Comparison of ENCODE assay signal across 1 cellular context in the genomic region with DNA sequence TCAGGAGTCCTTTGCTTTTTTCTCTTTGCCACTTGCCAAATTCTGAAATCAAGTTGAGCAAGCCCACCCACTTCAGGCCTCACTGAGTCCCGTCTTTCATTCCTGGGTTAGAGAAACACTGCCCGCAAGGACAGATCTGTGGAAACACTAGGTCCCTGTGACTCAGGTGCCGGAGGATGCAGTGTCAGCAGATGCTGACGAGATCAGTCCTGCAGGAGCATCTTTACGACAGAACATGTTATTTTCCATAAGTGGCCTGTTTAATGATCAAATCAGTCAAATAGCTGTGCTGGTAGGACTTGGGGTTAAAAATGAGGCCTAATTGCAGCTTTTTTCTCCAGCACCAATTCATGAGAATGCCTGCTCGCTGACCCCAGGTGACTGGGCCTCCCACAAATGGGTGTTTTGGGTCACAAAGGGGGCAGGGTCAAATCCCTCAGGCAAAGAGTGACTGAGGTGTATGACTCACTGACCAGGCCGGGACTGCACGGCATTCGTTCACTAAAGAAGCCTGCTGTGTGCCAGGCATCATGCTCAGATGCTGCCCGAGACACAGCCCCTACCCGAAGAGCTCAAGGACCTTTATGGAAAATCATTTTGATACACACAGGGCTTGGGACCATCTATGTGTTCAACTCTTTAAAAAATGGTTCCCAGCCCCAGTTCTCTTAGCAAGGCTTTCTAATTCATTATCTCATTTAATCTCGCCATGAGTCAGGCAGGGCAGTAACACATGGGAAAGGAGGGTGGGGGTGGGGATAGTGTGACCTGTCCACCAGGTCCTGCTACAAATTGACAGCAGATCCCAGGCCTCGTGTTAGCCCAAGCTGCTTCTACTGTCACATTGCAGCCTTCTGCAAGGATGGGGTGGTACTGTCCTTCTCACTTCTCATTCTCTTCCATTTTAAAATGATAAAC.
TF ChIP-seq lines count a peak whose summit lies in the region.

No MANE protein-coding gene starts in this region.

TF ChIP-seq in SK-N-SH, 30 proteins besides CTCF, POLR2A, EP300 and RAD21:
- TF ChIP-seq YY1 (IDR thresholded peaks at IDR 0.05; ENCODE audit: low read depth) (no peak), NFIC (IDR thresholded peaks at IDR 0.05; ENCODE audit: borderline replicate concordance) (no peak), SIN3A (IDR thresholded peaks at IDR 0.05; ENCODE audit: borderline replicate concordance, low read depth, low read length) (peak; percentile 57; the same call in 1 of the 2 replicates), TEAD4 (IDR thresholded peaks at IDR 0.05; ENCODE audit: borderline replicate concordance, insufficient read depth) (no peak), TCF12 (IDR thresholded peaks at IDR 0.05) (peak; percentile 45; the same call in 1 of the 2 replicates), FOSL2 (IDR thresholded peaks at IDR 0.05; ENCODE audit: borderline replicate concordance, low read depth) (peak; percentile 73), RXRA (IDR thresholded peaks at IDR 0.05; ENCODE audit: borderline replicate concordance, low read depth) (0 out of 2 replicates have a peak, but pooled peaks have one; percentile 61), FOXM1 (IDR thresholded peaks at IDR 0.05; ENCODE audit: low read depth) (no peak), GABPA (IDR thresholded peaks at IDR 0.05; ENCODE audit: low read depth) (no peak), JUND (IDR thresholded peaks at IDR 0.05) (peak; percentile 23; the same call in 1 of the 2 replicates), RFX5 (IDR thresholded peaks at IDR 0.05; ENCODE audit: low read length) (no peak), MXI1 (IDR thresholded peaks at IDR 0.05; ENCODE audit: low read depth, low read length) (peak; percentile 59; the same call in 1 of the 2 replicates), NRF1 (IDR thresholded peaks at IDR 0.05; ENCODE audit: low read depth, low read length) (no peak), ELF1 (IDR thresholded peaks at IDR 0.05) (no peak), FOXJ3 (CRISPR knock-in tag; IDR thresholded peaks at IDR 0.05) (no peak), POLR2AphosphoS5 (IDR thresholded peaks at IDR 0.05; ENCODE audit: low read depth, low read length) (no peak), RCOR1 (IDR thresholded peaks at IDR 0.05; ENCODE audit: low read length) (no peak), GATA2 (CRISPR knock-in tag; IDR thresholded peaks at IDR 0.05) (no peak), MEF2A (IDR thresholded peaks at IDR 0.05; ENCODE audit: borderline replicate concordance, low read depth) (no peak), CHD2 (IDR thresholded peaks at IDR 0.05; ENCODE audit: low read length, partially characterized antibody) (peak; percentile 22), SMC3 (IDR thresholded peaks at IDR 0.05; ENCODE audit: low read depth, low read length) (no peak), TAF1 (IDR thresholded peaks at IDR 0.05; ENCODE audit: borderline replicate concordance, low read depth, low read length) (no peak), EZH2phosphoT487 (IDR thresholded peaks at IDR 0.05; ENCODE audit: borderline replicate concordance, low read depth) (no peak)
- TF ChIP-seq, protein P1, sequence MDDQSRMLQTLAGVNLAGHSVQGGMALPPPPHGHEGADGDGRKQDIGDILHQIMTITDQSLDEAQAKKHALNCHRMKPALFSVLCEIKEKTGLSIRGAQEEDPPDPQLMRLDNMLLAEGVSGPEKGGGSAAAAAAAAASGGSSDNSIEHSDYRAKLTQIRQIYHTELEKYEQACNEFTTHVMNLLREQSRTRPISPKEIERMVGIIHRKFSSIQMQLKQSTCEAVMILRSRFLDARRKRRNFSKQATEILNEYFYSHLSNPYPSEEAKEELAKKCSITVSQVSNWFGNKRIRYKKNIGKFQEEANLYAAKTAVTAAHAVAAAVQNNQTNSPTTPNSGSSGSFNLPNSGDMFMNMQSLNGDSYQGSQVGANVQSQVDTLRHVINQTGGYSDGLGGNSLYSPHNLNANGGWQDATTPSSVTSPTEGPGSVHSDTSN (IDR thresholded peaks at IDR 0.05): no peak
- TF ChIP-seq, protein P2, sequence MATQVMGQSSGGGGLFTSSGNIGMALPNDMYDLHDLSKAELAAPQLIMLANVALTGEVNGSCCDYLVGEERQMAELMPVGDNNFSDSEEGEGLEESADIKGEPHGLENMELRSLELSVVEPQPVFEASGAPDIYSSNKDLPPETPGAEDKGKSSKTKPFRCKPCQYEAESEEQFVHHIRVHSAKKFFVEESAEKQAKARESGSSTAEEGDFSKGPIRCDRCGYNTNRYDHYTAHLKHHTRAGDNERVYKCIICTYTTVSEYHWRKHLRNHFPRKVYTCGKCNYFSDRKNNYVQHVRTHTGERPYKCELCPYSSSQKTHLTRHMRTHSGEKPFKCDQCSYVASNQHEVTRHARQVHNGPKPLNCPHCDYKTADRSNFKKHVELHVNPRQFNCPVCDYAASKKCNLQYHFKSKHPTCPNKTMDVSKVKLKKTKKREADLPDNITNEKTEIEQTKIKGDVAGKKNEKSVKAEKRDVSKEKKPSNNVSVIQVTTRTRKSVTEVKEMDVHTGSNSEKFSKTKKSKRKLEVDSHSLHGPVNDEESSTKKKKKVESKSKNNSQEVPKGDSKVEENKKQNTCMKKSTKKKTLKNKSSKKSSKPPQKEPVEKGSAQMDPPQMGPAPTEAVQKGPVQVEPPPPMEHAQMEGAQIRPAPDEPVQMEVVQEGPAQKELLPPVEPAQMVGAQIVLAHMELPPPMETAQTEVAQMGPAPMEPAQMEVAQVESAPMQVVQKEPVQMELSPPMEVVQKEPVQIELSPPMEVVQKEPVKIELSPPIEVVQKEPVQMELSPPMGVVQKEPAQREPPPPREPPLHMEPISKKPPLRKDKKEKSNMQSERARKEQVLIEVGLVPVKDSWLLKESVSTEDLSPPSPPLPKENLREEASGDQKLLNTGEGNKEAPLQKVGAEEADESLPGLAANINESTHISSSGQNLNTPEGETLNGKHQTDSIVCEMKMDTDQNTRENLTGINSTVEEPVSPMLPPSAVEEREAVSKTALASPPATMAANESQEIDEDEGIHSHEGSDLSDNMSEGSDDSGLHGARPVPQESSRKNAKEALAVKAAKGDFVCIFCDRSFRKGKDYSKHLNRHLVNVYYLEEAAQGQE (IDR thresholded peaks at IDR 0.05; ENCODE audit: low read depth, low read length): no peak
- TF ChIP-seq, protein P3, sequence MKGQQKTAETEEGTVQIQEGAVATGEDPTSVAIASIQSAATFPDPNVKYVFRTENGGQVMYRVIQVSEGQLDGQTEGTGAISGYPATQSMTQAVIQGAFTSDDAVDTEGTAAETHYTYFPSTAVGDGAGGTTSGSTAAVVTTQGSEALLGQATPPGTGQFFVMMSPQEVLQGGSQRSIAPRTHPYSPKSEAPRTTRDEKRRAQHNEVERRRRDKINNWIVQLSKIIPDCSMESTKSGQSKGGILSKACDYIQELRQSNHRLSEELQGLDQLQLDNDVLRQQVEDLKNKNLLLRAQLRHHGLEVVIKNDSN (IDR thresholded peaks at IDR 0.05; ENCODE audit: borderline replicate concordance, low read depth): no peak
- TF ChIP-seq, protein P4, sequence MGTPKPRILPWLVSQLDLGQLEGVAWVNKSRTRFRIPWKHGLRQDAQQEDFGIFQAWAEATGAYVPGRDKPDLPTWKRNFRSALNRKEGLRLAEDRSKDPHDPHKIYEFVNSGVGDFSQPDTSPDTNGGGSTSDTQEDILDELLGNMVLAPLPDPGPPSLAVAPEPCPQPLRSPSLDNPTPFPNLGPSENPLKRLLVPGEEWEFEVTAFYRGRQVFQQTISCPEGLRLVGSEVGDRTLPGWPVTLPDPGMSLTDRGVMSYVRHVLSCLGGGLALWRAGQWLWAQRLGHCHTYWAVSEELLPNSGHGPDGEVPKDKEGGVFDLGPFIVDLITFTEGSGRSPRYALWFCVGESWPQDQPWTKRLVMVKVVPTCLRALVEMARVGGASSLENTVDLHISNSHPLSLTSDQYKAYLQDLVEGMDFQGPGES (IDR thresholded peaks at IDR 0.05; ENCODE audit: low read depth, low read length): no peak
- TF ChIP-seq, protein P5, sequence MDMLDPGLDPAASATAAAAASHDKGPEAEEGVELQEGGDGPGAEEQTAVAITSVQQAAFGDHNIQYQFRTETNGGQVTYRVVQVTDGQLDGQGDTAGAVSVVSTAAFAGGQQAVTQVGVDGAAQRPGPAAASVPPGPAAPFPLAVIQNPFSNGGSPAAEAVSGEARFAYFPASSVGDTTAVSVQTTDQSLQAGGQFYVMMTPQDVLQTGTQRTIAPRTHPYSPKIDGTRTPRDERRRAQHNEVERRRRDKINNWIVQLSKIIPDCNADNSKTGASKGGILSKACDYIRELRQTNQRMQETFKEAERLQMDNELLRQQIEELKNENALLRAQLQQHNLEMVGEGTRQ (IDR thresholded peaks at IDR 0.05; ENCODE audit: borderline replicate concordance, low read depth, low read length): no peak
- TF ChIP-seq, protein P6, sequence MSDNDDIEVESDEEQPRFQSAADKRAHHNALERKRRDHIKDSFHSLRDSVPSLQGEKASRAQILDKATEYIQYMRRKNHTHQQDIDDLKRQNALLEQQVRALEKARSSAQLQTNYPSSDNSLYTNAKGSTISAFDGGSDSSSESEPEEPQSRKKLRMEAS (IDR thresholded peaks at IDR 0.05; ENCODE audit: low read depth): 0 out of 2 replicates have a peak, but pooled peaks have one; percentile 11
- TF ChIP-seq, protein P7, sequence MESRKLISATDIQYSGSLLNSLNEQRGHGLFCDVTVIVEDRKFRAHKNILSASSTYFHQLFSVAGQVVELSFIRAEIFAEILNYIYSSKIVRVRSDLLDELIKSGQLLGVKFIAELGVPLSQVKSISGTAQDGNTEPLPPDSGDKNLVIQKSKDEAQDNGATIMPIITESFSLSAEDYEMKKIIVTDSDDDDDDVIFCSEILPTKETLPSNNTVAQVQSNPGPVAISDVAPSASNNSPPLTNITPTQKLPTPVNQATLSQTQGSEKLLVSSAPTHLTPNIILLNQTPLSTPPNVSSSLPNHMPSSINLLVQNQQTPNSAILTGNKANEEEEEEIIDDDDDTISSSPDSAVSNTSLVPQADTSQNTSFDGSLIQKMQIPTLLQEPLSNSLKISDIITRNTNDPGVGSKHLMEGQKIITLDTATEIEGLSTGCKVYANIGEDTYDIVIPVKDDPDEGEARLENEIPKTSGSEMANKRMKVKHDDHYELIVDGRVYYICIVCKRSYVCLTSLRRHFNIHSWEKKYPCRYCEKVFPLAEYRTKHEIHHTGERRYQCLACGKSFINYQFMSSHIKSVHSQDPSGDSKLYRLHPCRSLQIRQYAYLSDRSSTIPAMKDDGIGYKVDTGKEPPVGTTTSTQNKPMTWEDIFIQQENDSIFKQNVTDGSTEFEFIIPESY (IDR thresholded peaks at IDR 0.05; ENCODE audit: borderline replicate concordance, low read depth): no peak
